In genomic region chr7:5332579-5332978, GRCh38 we compare ENCODE assay signal across 1 cellular context.
TF ChIP-seq lines count a peak whose summit lies in the region.

No MANE protein-coding gene starts in this region.

TF ChIP-seq in SK-N-SH treated with all-trans-retinoic acid at 6 μM for 48 hours, 23 proteins besides CTCF, POLR2A, EP300 and RAD21 (continued from another document):
- TF ChIP-seq, protein P1, sequence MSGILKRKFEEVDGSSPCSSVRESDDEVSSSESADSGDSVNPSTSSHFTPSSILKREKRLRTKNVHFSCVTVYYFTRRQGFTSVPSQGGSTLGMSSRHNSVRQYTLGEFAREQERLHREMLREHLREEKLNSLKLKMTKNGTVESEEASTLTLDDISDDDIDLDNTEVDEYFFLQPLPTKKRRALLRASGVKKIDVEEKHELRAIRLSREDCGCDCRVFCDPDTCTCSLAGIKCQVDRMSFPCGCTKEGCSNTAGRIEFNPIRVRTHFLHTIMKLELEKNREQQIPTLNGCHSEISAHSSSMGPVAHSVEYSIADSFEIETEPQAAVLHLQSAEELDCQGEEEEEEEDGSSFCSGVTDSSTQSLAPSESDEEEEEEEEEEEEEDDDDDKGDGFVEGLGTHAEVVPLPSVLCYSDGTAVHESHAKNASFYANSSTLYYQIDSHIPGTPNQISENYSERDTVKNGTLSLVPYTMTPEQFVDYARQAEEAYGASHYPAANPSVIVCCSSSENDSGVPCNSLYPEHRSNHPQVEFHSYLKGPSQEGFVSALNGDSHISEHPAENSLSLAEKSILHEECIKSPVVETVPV (CRISPR knock-in tag; IDR thresholded peaks at IDR 0.05) = no peak
- TF ChIP-seq, protein P2, sequence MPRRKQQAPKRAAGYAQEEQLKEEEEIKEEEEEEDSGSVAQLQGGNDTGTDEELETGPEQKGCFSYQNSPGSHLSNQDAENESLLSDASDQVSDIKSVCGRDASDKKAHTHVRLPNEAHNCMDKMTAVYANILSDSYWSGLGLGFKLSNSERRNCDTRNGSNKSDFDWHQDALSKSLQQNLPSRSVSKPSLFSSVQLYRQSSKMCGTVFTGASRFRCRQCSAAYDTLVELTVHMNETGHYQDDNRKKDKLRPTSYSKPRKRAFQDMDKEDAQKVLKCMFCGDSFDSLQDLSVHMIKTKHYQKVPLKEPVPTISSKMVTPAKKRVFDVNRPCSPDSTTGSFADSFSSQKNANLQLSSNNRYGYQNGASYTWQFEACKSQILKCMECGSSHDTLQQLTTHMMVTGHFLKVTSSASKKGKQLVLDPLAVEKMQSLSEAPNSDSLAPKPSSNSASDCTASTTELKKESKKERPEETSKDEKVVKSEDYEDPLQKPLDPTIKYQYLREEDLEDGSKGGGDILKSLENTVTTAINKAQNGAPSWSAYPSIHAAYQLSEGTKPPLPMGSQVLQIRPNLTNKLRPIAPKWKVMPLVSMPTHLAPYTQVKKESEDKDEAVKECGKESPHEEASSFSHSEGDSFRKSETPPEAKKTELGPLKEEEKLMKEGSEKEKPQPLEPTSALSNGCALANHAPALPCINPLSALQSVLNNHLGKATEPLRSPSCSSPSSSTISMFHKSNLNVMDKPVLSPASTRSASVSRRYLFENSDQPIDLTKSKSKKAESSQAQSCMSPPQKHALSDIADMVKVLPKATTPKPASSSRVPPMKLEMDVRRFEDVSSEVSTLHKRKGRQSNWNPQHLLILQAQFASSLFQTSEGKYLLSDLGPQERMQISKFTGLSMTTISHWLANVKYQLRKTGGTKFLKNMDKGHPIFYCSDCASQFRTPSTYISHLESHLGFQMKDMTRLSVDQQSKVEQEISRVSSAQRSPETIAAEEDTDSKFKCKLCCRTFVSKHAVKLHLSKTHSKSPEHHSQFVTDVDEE (CRISPR knock-in tag; IDR thresholded peaks at IDR 0.05) = no peak
- TF ChIP-seq, protein P3, sequence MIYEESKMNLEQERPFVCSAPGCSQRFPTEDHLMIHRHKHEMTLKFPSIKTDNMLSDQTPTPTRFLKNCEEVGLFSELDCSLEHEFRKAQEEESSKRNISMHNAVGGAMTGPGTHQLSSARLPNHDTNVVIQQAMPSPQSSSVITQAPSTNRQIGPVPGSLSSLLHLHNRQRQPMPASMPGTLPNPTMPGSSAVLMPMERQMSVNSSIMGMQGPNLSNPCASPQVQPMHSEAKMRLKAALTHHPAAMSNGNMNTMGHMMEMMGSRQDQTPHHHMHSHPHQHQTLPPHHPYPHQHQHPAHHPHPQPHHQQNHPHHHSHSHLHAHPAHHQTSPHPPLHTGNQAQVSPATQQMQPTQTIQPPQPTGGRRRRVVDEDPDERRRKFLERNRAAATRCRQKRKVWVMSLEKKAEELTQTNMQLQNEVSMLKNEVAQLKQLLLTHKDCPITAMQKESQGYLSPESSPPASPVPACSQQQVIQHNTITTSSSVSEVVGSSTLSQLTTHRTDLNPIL (CRISPR knock-in tag; IDR thresholded peaks at IDR 0.05; ENCODE audit: low read depth) = no peak
- no peak for TF ChIP-seq GLIS3 (CRISPR knock-in tag; IDR thresholded peaks at IDR 0.05)
- no peak for TF ChIP-seq ZFP30 (CRISPR knock-in tag; IDR thresholded peaks at IDR 0.05)
- TF ChIP-seq PPARA (CRISPR knock-in tag; IDR thresholded peaks at IDR 0.05; ENCODE audit: borderline replicate concordance) = no peak
